ENCODE assay signal across 17 cellular contexts in genomic region chr5:166716856-166717492, GRCh38.
"Had no signal": no experiment of that assay in that cellular context is flagged by ENCODE, and none has a peak within 500 bp of the region (broad histone marks: within the 10 kb centered on the region; RNA-seq: fewer than 3 reads in every experiment).

No MANE protein-coding gene starts in this region.

- H3K27me3 Mint-ChIP-seq: activated CD4-positive, alpha-beta T cell treated with anti-CD3 and anti-CD28 coated beads, Interleukin-2, amount 10 ng/mL, durations not matched to agents 7 days and 5 days; activated naive CD8-positive, alpha-beta T cell treated with anti-CD3 and anti-CD28 coated beads, Interleukin-2, amount 10 ng/mL, durations not matched to agents 7 days and 5 days; central memory CD8-positive, alpha-beta T cell had no signal

- H3K27ac Mint-ChIP-seq: activated CD4-positive, alpha-beta T cell treated with anti-CD3 and anti-CD28 coated beads, Interleukin-2, amount 10 ng/mL, durations not matched to agents 7 days and 5 days; activated naive CD8-positive, alpha-beta T cell treated with anti-CD3 and anti-CD28 coated beads, Interleukin-2, amount 10 ng/mL, durations not matched to agents 7 days and 5 days; stimulated activated effector memory CD8-positive, alpha-beta T cell treated with anti-CD3 and anti-CD28 coated beads, Interleukin-12 subunit alpha, Interleukin-12 subunit beta, amount 100 ng/mL, for 72 hours had no signal

- H3K4me1 Mint-ChIP-seq: activated CD4-positive, alpha-beta T cell treated with anti-CD3 and anti-CD28 coated beads, Interleukin-2, amount 10 ng/mL, durations not matched to agents 7 days and 5 days; activated naive CD8-positive, alpha-beta T cell treated with anti-CD3 and anti-CD28 coated beads, Interleukin-2, amount 10 ng/mL, durations not matched to agents 7 days and 5 days; central memory CD8-positive, alpha-beta T cell; stimulated activated effector memory CD8-positive, alpha-beta T cell treated with anti-CD3 and anti-CD28 coated beads, Interleukin-12 subunit alpha, Interleukin-12 subunit beta, amount 100 ng/mL, for 72 hours had no signal

- H3K36me3 Mint-ChIP-seq: activated naive CD8-positive, alpha-beta T cell treated with anti-CD3 and anti-CD28 coated beads, Interleukin-2, amount 10 ng/mL, durations not matched to agents 7 days and 5 days; stimulated activated effector memory CD8-positive, alpha-beta T cell treated with anti-CD3 and anti-CD28 coated beads, Interleukin-12 subunit alpha, Interleukin-12 subunit beta, amount 100 ng/mL, for 72 hours had no signal

- H3K4me3 Mint-ChIP-seq: activated CD4-positive, alpha-beta T cell treated with anti-CD3 and anti-CD28 coated beads, Interleukin-2, amount 10 ng/mL, durations not matched to agents 7 days and 5 days; activated naive CD8-positive, alpha-beta T cell treated with anti-CD3 and anti-CD28 coated beads, Interleukin-2, amount 10 ng/mL, durations not matched to agents 7 days and 5 days; central memory CD8-positive, alpha-beta T cell; neural crest cell; stimulated activated effector memory CD8-positive, alpha-beta T cell treated with anti-CD3 and anti-CD28 coated beads, Interleukin-12 subunit alpha, Interleukin-12 subunit beta, amount 100 ng/mL, for 72 hours had no signal

- DNase-seq: activated CD4-positive, alpha-beta T cell treated with anti-CD3 and anti-CD28 coated beads, Interleukin-2, amount 10 ng/mL, durations not matched to agents 7 days and 5 days; activated naive CD4-positive, alpha-beta T cell; activated naive CD8-positive, alpha-beta T cell treated with anti-CD3 and anti-CD28 coated beads, Interleukin-2, amount 10 ng/mL, durations not matched to agents 7 days and 5 days; activated T-cell treated with anti-CD3 and anti-CD28 coated beads for 4 hours; anterior cingulate cortex; brain microvascular endothelial cell; effector CD8-positive, alpha-beta T cell; foreskin fibroblast; glutamatergic neuron; kidney glomerular epithelial cell; ovary; stimulated activated CD4-positive, alpha-beta T cell treated with anti-CD3 and anti-CD28 coated beads, Interleukin-12 subunit alpha, Interleukin-12 subunit beta, amount 100 ng/mL, for 4 hours; stimulated activated CD4-positive, alpha-beta T cell treated with anti-CD3 and anti-CD28 coated beads, Interleukin-2, amount 100 ng/mL, for 24 hours; uterus had no signal
